In the genomic region with DNA sequence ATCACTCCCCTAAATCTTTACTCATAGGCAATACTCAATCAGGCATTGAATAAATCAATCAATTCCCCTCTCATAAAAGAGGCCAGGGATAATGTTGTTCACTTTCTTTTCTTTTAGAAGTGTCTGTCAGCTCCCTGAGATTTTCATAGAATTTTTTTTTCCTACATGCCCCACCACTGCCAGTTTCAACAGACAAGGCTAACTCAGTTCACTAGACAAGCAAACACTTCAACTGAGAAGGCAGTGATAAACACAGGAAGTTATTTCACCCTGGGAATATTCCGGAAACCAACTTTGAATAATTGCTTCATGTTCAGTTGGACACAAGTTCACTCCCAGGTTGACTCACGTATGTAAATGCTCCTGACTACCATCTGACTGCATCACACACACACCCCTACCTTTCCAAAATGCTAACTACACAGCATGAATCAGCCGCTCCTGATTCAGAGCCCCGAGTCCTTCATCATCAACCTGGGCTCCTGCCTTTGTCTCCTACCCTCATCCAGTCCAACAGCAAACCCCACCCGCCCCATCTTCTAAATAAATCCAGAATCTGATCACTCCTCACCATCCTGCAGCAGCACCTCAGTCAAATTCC, we compare ENCODE assay signal across 1 cellular context.
TF ChIP-seq lines count a peak whose summit lies in the region.

No MANE protein-coding gene starts in this region.

TF ChIP-seq in HepG2, 621 proteins besides CTCF, POLR2A, EP300 and RAD21 (continued from another document and continues in another):
- TF ChIP-seq, protein P1, sequence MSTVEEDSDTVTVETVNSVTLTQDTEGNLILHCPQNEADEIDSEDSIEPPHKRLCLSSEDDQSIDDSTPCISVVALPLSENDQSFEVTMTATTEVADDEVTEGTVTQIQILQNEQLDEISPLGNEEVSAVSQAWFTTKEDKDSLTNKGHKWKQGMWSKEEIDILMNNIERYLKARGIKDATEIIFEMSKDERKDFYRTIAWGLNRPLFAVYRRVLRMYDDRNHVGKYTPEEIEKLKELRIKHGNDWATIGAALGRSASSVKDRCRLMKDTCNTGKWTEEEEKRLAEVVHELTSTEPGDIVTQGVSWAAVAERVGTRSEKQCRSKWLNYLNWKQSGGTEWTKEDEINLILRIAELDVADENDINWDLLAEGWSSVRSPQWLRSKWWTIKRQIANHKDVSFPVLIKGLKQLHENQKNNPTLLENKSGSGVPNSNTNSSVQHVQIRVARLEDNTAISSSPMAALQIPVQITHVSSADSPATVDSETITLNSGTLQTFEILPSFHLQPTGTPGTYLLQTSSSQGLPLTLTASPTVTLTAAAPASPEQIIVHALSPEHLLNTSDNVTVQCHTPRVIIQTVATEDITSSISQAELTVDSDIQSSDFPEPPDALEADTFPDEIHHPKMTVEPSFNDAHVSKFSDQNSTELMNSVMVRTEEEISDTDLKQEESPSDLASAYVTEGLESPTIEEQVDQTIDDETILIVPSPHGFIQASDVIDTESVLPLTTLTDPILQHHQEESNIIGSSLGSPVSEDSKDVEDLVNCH (CRISPR knock-in tag; IDR thresholded peaks at IDR 0.05): 0 out of 2 replicates have a peak, but pooled peaks have one; percentile 21
- TF ChIP-seq YY1 (IDR thresholded peaks at IDR 0.05; ENCODE audit: insufficient read depth, insufficient replicate concordance, low read depth, low read length) (no peak), KDM1A (CRISPR knock-in tag; IDR thresholded peaks at IDR 0.05) (no peak), ARNT (IDR thresholded peaks at IDR 0.05) (no peak), GATAD1 (CRISPR knock-in tag; IDR thresholded peaks at IDR 0.05) (peak; percentile 66; the same call in 1 of the 2 replicates), BCL6 (CRISPR knock-in tag; IDR thresholded peaks at IDR 0.05) (peak; percentile 68), ZNF317 (CRISPR knock-in tag; IDR thresholded peaks at IDR 0.05) (0 out of 2 replicates have a peak, but pooled peaks have one; percentile 18), SRF (IDR thresholded peaks at IDR 0.05; ENCODE audit: low read depth, low read length) (no peak), ZSCAN29 (CRISPR knock-in tag; conservative IDR thresholded peaks at IDR 0.05) (peak; percentile 94), ZNF337 (CRISPR knock-in tag; IDR thresholded peaks at IDR 0.05; ENCODE audit: borderline replicate concordance, low read depth) (peak; percentile 89; the same call in 1 of the 2 replicates), YEATS2 (CRISPR knock-in tag; IDR thresholded peaks at IDR 0.05; ENCODE audit: borderline replicate concordance) (peak; percentile 76; the same call in 1 of the 2 replicates), CBFB (CRISPR knock-in tag; IDR thresholded peaks at IDR 0.05) (no peak), MAZ (IDR thresholded peaks at IDR 0.05; ENCODE audit: borderline replicate concordance, low read depth, low read length) (no peak), MAZ (CRISPR knock-in tag; IDR thresholded peaks at IDR 0.05; ENCODE audit: low read depth) (peak; percentile 55; the same call in 1 of the 2 replicates), SMAD3 (CRISPR knock-in tag; IDR thresholded peaks at IDR 0.05) (peak; percentile 71; the same call in 1 of the 2 replicates)
- TF ChIP-seq, protein P2, sequence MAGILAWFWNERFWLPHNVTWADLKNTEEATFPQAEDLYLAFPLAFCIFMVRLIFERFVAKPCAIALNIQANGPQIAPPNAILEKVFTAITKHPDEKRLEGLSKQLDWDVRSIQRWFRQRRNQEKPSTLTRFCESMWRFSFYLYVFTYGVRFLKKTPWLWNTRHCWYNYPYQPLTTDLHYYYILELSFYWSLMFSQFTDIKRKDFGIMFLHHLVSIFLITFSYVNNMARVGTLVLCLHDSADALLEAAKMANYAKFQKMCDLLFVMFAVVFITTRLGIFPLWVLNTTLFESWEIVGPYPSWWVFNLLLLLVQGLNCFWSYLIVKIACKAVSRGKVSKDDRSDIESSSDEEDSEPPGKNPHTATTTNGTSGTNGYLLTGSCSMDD (CRISPR knock-in tag; IDR thresholded peaks at IDR 0.05): no peak
- TF ChIP-seq, protein P3, sequence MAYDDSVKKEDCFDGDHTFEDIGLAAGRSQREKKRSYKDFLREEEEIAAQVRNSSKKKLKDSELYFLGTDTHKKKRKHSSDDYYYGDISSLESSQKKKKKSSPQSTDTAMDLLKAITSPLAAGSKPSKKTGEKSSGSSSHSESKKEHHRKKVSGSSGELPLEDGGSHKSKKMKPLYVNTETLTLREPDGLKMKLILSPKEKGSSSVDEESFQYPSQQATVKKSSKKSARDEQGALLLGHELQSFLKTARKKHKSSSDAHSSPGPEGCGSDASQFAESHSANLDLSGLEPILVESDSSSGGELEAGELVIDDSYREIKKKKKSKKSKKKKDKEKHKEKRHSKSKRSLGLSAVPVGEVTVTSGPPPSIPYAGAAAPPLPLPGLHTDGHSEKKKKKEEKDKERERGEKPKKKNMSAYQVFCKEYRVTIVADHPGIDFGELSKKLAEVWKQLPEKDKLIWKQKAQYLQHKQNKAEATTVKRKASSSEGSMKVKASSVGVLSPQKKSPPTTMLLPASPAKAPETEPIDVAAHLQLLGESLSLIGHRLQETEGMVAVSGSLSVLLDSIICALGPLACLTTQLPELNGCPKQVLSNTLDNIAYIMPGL (CRISPR knock-in tag; IDR thresholded peaks at IDR 0.05; ENCODE audit: borderline replicate concordance in 1 of 2, low read depth in 1 of 2): peak; percentile 57 to 63; a peak in 1 of 4 replicates
- TF ChIP-seq, protein P4, sequence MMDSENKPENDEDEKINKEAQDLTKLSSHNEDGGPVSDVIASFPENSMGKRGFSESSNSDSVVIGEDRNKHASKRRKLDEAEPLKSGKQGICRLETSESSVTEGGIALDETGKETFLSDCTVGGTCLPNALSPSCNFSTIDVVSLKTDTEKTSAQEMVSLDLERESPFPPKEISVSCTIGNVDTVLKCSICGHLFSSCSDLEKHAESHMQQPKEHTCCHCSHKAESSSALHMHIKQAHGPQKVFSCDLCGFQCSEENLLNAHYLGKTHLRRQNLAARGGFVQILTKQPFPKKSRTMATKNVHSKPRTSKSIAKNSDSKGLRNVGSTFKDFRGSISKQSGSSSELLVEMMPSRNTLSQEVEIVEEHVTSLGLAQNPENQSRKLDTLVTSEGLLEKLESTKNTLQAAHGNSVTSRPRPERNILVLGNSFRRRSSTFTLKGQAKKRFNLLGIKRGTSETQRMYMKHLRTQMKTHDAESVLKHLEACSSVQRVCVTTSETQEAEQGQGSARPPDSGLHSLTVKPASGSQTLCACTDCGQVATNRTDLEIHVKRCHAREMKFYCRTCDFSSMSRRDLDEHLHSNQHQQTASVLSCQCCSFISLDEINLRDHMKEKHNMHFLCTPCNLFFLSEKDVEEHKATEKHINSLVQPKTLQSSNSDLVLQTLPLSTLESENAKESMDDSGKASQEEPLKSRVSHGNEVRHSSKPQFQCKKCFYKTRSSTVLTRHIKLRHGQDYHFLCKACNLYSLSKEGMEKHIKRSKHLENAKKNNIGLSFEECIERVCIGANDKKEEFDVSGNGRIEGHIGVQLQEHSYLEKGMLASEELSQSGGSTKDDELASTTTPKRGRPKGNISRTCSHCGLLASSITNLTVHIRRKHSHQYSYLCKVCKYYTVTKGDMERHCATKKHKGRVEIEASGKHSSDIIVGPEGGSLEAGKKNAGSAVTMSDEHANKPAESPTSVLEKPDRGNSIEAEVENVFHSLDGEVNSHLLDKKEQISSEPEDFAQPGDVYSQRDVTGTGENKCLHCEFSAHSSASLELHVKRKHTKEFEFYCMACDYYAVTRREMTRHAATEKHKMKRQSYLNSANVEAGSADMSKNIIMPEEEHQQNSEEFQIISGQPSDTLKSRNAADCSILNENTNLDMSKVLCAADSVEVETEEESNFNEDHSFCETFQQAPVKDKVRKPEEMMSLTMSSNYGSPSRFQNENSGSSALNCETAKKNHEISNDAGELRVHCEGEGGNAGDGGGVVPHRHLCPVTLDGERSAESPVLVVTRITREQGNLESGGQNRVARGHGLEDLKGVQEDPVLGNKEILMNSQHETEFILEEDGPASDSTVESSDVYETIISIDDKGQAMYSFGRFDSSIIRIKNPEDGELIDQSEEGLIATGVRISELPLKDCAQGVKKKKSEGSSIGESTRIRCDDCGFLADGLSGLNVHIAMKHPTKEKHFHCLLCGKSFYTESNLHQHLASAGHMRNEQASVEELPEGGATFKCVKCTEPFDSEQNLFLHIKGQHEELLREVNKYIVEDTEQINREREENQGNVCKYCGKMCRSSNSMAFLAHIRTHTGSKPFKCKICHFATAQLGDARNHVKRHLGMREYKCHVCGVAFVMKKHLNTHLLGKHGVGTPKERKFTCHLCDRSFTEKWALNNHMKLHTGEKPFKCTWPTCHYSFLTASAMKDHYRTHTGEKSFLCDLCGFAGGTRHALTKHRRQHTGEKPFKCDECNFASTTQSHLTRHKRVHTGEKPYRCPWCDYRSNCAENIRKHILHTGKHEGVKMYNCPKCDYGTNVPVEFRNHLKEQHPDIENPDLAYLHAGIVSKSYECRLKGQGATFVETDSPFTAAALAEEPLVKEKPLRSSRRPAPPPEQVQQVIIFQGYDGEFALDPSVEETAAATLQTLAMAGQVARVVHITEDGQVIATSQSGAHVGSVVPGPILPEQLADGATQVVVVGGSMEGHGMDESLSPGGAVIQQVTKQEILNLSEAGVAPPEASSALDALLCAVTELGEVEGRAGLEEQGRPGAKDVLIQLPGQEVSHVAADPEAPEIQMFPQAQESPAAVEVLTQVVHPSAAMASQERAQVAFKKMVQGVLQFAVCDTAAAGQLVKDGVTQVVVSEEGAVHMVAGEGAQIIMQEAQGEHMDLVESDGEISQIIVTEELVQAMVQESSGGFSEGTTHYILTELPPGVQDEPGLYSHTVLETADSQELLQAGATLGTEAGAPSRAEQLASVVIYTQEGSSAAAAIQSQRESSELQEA (CRISPR knock-in tag; IDR thresholded peaks at IDR 0.05; ENCODE audit: not compliant biosample characterization): no peak
- TF ChIP-seq, protein P5, sequence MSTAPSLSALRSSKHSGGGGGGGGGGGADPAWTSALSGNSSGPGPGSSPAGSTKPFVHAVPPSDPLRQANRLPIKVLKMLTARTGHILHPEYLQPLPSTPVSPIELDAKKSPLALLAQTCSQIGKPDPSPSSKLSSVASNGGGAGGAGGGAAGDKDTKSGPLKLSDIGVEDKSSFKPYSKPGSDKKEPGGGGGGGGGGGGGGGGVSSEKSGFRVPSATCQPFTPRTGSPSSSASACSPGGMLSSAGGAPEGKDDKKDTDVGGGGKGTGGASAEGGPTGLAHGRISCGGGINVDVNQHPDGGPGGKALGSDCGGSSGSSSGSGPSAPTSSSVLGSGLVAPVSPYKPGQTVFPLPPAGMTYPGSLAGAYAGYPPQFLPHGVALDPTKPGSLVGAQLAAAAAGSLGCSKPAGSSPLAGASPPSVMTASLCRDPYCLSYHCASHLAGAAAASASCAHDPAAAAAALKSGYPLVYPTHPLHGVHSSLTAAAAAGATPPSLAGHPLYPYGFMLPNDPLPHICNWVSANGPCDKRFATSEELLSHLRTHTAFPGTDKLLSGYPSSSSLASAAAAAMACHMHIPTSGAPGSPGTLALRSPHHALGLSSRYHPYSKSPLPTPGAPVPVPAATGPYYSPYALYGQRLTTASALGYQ (CRISPR knock-in tag; IDR thresholded peaks at IDR 0.05): peak; percentile 86; the same call in 1 of the 2 replicates
- TF ChIP-seq, protein P6, sequence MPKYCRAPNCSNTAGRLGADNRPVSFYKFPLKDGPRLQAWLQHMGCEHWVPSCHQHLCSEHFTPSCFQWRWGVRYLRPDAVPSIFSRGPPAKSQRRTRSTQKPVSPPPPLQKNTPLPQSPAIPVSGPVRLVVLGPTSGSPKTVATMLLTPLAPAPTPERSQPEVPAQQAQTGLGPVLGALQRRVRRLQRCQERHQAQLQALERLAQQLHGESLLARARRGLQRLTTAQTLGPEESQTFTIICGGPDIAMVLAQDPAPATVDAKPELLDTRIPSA (CRISPR knock-in tag; IDR thresholded peaks at IDR 0.05; ENCODE audit: borderline replicate concordance): no peak
- TF ChIP-seq, protein P7, sequence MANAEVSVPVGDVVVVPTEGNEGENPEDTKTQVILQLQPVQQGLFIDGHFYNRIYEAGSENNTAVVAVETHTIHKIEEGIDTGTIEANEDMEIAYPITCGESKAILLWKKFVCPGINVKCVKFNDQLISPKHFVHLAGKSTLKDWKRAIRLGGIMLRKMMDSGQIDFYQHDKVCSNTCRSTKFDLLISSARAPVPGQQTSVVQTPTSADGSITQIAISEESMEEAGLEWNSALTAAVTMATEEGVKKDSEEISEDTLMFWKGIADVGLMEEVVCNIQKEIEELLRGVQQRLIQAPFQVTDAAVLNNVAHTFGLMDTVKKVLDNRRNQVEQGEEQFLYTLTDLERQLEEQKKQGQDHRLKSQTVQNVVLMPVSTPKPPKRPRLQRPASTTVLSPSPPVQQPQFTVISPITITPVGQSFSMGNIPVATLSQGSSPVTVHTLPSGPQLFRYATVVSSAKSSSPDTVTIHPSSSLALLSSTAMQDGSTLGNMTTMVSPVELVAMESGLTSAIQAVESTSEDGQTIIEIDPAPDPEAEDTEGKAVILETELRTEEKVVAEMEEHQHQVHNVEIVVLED (CRISPR knock-in tag; IDR thresholded peaks at IDR 0.05; ENCODE audit: borderline replicate concordance): 0 out of 2 replicates have a peak, but pooled peaks have one; percentile 45
- TF ChIP-seq, protein P8, sequence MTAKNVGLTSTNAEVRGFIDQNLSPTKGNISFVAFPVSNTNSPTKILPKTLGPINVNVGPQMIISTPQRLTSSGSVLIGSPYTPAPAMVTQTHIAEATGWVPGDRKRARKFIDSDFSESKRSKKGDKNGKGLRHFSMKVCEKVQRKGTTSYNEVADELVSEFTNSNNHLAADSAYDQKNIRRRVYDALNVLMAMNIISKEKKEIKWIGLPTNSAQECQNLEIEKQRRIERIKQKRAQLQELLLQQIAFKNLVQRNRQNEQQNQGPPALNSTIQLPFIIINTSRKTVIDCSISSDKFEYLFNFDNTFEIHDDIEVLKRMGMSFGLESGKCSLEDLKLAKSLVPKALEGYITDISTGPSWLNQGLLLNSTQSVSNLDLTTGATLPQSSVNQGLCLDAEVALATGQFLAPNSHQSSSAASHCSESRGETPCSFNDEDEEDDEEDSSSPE (CRISPR knock-in tag; IDR thresholded peaks at IDR 0.05): no peak
- TF ChIP-seq, protein P9, sequence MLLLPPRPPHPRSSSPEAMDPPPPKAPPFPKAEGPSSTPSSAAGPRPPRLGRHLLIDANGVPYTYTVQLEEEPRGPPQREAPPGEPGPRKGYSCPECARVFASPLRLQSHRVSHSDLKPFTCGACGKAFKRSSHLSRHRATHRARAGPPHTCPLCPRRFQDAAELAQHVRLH (CRISPR knock-in tag; IDR thresholded peaks at IDR 0.05; ENCODE audit: borderline replicate concordance, low read depth): no peak
- TF ChIP-seq, protein P10, sequence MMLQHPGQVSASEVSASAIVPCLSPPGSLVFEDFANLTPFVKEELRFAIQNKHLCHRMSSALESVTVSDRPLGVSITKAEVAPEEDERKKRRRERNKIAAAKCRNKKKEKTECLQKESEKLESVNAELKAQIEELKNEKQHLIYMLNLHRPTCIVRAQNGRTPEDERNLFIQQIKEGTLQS (CRISPR knock-in tag; IDR thresholded peaks at IDR 0.05): peak; percentile 76
